In genomic region chr14:68779761-68780323, GRCh38 we compare ENCODE assay signal across 8 cellular contexts. TPM values are rescaled to one million over a fixed set of nuclear protein-coding genes. Genes with fewer than 3 reads are reported as not detected.
DNase-seq lines count a peak whose midpoint lies in the region; ATAC-seq and TF ChIP-seq lines count a peak whose summit lies in the region.

No MANE protein-coding gene starts in this region.

- no peaks in the 10 kb centered on the region for H3K27me3 ChIP-seq in esophagus (ENCODE audit: control insufficient read depth in 1 of 2, insufficient read depth in 2 of 2, low read length in 2 of 2)
- no peaks in the 10 kb centered on the region for H3K27me3 ChIP-seq in sigmoid colon

- peak in 3 of 4 donors; percentile 47 to 78 (median 68) for TF ChIP-seq EP300 in sigmoid colon (IDR thresholded peaks at IDR 0.05)

- no peak for TF ChIP-seq CTCF in sigmoid colon (IDR thresholded peaks at IDR 0.05)

- ATAC-seq in GM19328 (IDR thresholded peaks at IDR 0.05; ENCODE audit: unreplicated experiment) (no peak), GM19452 (IDR thresholded peaks at IDR 0.05; ENCODE audit: unreplicated experiment) (no peak), GM18858 (IDR thresholded peaks at IDR 0.05; ENCODE audit: unreplicated experiment) (no peak)

- H3K36me3 ChIP-seq in esophagus (ENCODE audit: control insufficient read depth in 2 of 2, insufficient read depth in 2 of 2, low read length in 1 of 2) = no peaks in the 10 kb centered on the region
- H3K36me3 ChIP-seq in sigmoid colon = no peaks in the 10 kb centered on the region

- 39 to 44% methylated on average over 9 of the region's 9 CpGs for WGBS in esophagus, 2 donors
- WGBS in sigmoid colon, 2 donors = 11 to 43% methylated on average over 9 of the region's 9 CpGs

- H3K4me1 ChIP-seq in esophagus (ENCODE audit: control insufficient read depth in 2 of 2, insufficient read depth in 2 of 2, low read length in 1 of 2) (peaks cover 21 to 25% of the 10 kb centered on the region in 2 donors), sigmoid colon (peaks cover 0 to 49% (median 44%) of the 10 kb centered on the region in 4 donors)

- peak overlapping the region; percentile 81 to 91 for H3K27ac ChIP-seq in esophagus (ENCODE audit: low read depth in 2 of 2, low read length in 1 of 2)
- peak overlapping the region; percentile 73 to 99 (median 80) for H3K27ac ChIP-seq in sigmoid colon

- intact Hi-C loops in sigmoid colon (cut with DNase I) = loop anchor here (5.0 kb wide), 2 partner anchors 123 to 383 kb away; no protein-coding TSS in a partner anchor

- H3K27ac Mint-ChIP-seq in activated CD4-positive, alpha-beta memory T cell treated with anti-CD3 and anti-CD28 coated beads, Interleukin-2, amount 10 ng/mL, durations not matched to agents 7 days and 5 days = peak overlapping the region; percentile 99

- peak overlapping the region; percentile 74 for H3K4me3 Mint-ChIP-seq in activated CD4-positive, alpha-beta memory T cell treated with anti-CD3 and anti-CD28 coated beads, Interleukin-2, amount 10 ng/mL, durations not matched to agents 7 days and 5 days

- DNase-seq in HCEC 1CT = peak; percentile 93
- DNase-seq in activated CD4-positive, alpha-beta memory T cell treated with anti-CD3 and anti-CD28 coated beads, Interleukin-2, amount 10 ng/mL, durations not matched to agents 7 days and 5 days = peak; percentile 70
- peak; percentile 81 for DNase-seq in sigmoid colon
- DNase-seq in DMS53 treated with DMSO at 0.1 percent for 48 hours (lab: John Stamatoyannopoulos, UW; ENCODE audit: unreplicated experiment) = no peak

- peaks cover 12% of the 10 kb centered on the region for H3K36me3 Mint-ChIP-seq in activated CD4-positive, alpha-beta memory T cell treated with anti-CD3 and anti-CD28 coated beads, Interleukin-2, amount 10 ng/mL, durations not matched to agents 7 days and 5 days (ENCODE audit: low read depth)

- H3K9me3 Mint-ChIP-seq in activated CD4-positive, alpha-beta memory T cell treated with anti-CD3 and anti-CD28 coated beads, Interleukin-2, amount 10 ng/mL, durations not matched to agents 7 days and 5 days = peaks cover 8% of the 10 kb centered on the region

- peaks cover 68% of the 10 kb centered on the region for H3K4me1 Mint-ChIP-seq in activated CD4-positive, alpha-beta memory T cell treated with anti-CD3 and anti-CD28 coated beads, Interleukin-2, amount 10 ng/mL, durations not matched to agents 7 days and 5 days

- no peak overlapping the region for H3K4me3 ChIP-seq in esophagus (ENCODE audit: low read depth in 1 of 2, low read length in 2 of 2)
- H3K4me3 ChIP-seq in sigmoid colon = no peak overlapping the region

- H3K27me3 Mint-ChIP-seq in activated CD4-positive, alpha-beta memory T cell treated with anti-CD3 and anti-CD28 coated beads, Interleukin-2, amount 10 ng/mL, durations not matched to agents 7 days and 5 days = no peaks in the 10 kb centered on the region

- POLR2A ChIA-PET in activated CD4-positive, alpha-beta memory T cell treated with anti-CD3 and anti-CD28 coated beads, Interleukin-2, amount 10 ng/mL, durations not matched to agents 7 days and 5 days (lab: Charles Lee) = interaction anchor here (0.6 to 10.9 kb wide), 28 partner anchors 9 to 1084 kb away, joined by 3 to 313 read pairs (median 4); partner anchors contain the start of genes RDH11 and ZFP36L1

- TF ChIP-seq POLR2A in sigmoid colon (IDR thresholded peaks at IDR 0.05) = no peak

- H3K9me3 ChIP-seq in esophagus (ENCODE audit: control insufficient read depth in 2 of 2, insufficient read depth in 1 of 2, low read depth in 1 of 2, low read length in 1 of 2) (peaks cover 0 to 3% of the 10 kb centered on the region in 2 donors), sigmoid colon (no peaks in the 10 kb centered on the region)

- CTCF ChIA-PET in activated CD4-positive, alpha-beta memory T cell treated with anti-CD3 and anti-CD28 coated beads, Interleukin-2, amount 10 ng/mL, durations not matched to agents 7 days and 5 days (lab: Charles Lee) = interaction anchor here (0.6 to 5.8 kb wide), 9 partner anchors 9 to 531 kb away, joined by 3 to 43 read pairs (median 4); partner anchors contain the start of gene ZFP36L1

RNA-seq across cellular contexts. Expression of gene ZFP36L1, which starts 13.0 kb away (rescaled TPM):
- total RNA-seq in activated CD4-positive, alpha-beta memory T cell treated with anti-CD3 and anti-CD28 coated beads, Interleukin-2, amount 10 ng/mL, durations not matched to agents 7 days and 5 days = 100 to 1,000 TPM in 1 of 2 experiments, 10 to 100 TPM in 1; 96.1 to 103 TPM
- polyA plus RNA-seq in esophagus (10 to 100 TPM; 58.8 to 84.0 TPM), sigmoid colon (100 to 1,000 TPM in 1 of 3 donors, 10 to 100 TPM in 2; 26.6 to 141 (median 52.9) TPM)
- total RNA-seq in sigmoid colon = 100 to 1,000 TPM; 217 to 413 (median 239) TPM
